21 cellular contexts compared by ENCODE assay signal in the genomic region with DNA sequence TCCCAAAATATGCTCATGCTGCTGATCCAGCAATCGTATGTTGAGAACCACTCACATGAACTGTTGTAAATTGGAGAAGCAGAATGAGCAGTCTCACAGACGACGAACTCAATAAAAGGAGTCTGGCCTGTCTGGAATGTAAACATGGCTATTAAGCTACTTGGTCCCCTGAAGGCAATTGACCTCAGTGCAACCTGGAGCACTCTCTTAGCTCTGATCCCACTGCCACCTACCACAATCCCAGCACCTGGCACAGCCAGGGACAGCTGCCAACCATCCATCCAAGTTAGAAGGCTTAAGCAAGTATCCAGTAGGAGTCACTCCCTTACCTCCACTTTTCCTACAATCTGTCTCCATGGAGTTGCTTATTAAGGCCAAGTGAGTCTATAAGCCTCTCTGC.
DNase-seq lines count a peak whose midpoint lies in the region; FAIRE-seq and TF ChIP-seq lines count a peak whose summit lies in the region.
"Had no signal": no experiment of that assay in that cellular context is flagged by ENCODE, and none has a peak within 500 bp of the region (broad histone marks: within the 10 kb centered on the region; RNA-seq: fewer than 3 reads in every experiment).

No MANE protein-coding gene starts in this region.

- no peaks in the 10 kb centered on the region for H3K4me1 ChIP-seq in PC-9 (replicated peaks; ENCODE audit: insufficient read depth)
- peaks cover 0 to 3% of the 10 kb centered on the region in 2 donors for H3K4me1 ChIP-seq in neuronal stem cell (ENCODE audit: control insufficient read depth in 2 of 2, insufficient read depth in 1 of 2, low read depth in 1 of 2, low read length in 2 of 2)
- H3K4me1 ChIP-seq: esophagus muscularis mucosa, gastroesophageal sphincter had no signal

- POLR2A ChIA-PET in PC-9 (lab: Charles Lee; ENCODE audit: unreplicated experiment), result no interaction called here

- no peak overlapping the region for H3K4ac ChIP-seq in neuronal stem cell (ENCODE audit: low read length)

- H3K23ac ChIP-seq in neuronal stem cell (ENCODE audit: low read depth, low read length, poor library complexity), result no peak overlapping the region

- H3K36me3 ChIP-seq in PC-9 (ENCODE audit: low read depth) (no peaks in the 10 kb centered on the region), neuronal stem cell (replicated peaks in 1 of 2; ENCODE audit: control insufficient read depth in 2 of 2, insufficient read depth in 2 of 2, low read length in 2 of 2) (no peaks in the 10 kb centered on the region)
- H3K36me3 ChIP-seq: brain microvascular endothelial cell, esophagus muscularis mucosa, gastroesophageal sphincter had no signal

- H3K79me1 ChIP-seq in neuronal stem cell (ENCODE audit: low read depth, low read length), result no peaks in the 10 kb centered on the region

- no peak overlapping the region for H2AK5ac ChIP-seq in neuronal stem cell (ENCODE audit: low read depth, low read length)

- TF ChIP-seq POLR2A in H54 (IDR thresholded peaks at IDR 0.05; ENCODE audit: low read depth, low read length), result no peak

- no peak overlapping the region for H2AFZ ChIP-seq in PC-9
- H2AFZ ChIP-seq in neuronal stem cell (ENCODE audit: low read length), result no peak overlapping the region

- H3K27ac ChIP-seq in PC-9, result no peak overlapping the region
- H3K27ac ChIP-seq in neuronal stem cell (replicated peaks; ENCODE audit: low read length), result no peak overlapping the region
- H3K27ac ChIP-seq: brain microvascular endothelial cell, esophagus muscularis mucosa, gastroesophageal sphincter had no signal

- H3K9me3 ChIP-seq in PC-9 (ENCODE audit: insufficient read depth, low read depth) (no peaks in the 10 kb centered on the region), neuronal stem cell (replicated peaks in 1 of 2; ENCODE audit: control insufficient read depth in 2 of 2, insufficient read depth in 1 of 2, low read depth in 1 of 2, low read length in 2 of 2) (no peaks in the 10 kb centered on the region)
- H3K9me3 ChIP-seq: esophagus muscularis mucosa, gastroesophageal sphincter had no signal

- no peak overlapping the region for H3K4me2 ChIP-seq in PC-9
- no peak overlapping the region for H3K4me2 ChIP-seq in neuronal stem cell (ENCODE audit: insufficient read depth, low read length, poor library complexity, severe bottlenecking)

- H4K8ac ChIP-seq in neuronal stem cell (ENCODE audit: low read depth, low read length), result no peak overlapping the region

- no peak overlapping the region for H2BK15ac ChIP-seq in neuronal stem cell (ENCODE audit: low read length)

- no peaks in the 10 kb centered on the region for H3K9me2 ChIP-seq in PC-9 (ENCODE audit: insufficient read depth)

- whole genome bisulfite sequencing in neuronal stem cell (ENCODE audit: extremely low coverage in 2 of 2, insufficient read length in 2 of 2, insufficient replicate concordance in 1 of 2), 2 donors, result no CpG with 5 or more reads among the region's 3 CpGs

- no peak overlapping the region for H3K18ac ChIP-seq in neuronal stem cell (ENCODE audit: low read length)

- no peaks in the 10 kb centered on the region for H4K20me1 ChIP-seq in PC-9 (ENCODE audit: insufficient read depth)

- FAIRE-seq in H54 (lab: Jason Lieb, UNC), result no peak

- no peak overlapping the region for H3K9ac ChIP-seq in neuronal stem cell (ENCODE audit: low read depth, low read length, poor library complexity)

- no peaks in the 10 kb centered on the region for H3F3A ChIP-seq in PC-9 (ENCODE audit: insufficient read depth, low read depth)

- H4K91ac ChIP-seq in neuronal stem cell (ENCODE audit: low read depth, low read length, poor library complexity), result no peak overlapping the region

- intact Hi-C loops in PC-9 (cut with micrococcal nuclease; ENCODE audit: unreplicated experiment), result no loop called here

- CTCF ChIA-PET in PC-9 (lab: Charles Lee), result no interaction called here

- DNase-seq in DMS79 treated with DMSO at 0.1 percent for 48 hours (lab: John Stamatoyannopoulos, UW) (peak; percentile 94), NCI-H1417 (lab: John Stamatoyannopoulos, UW) (peak in 2 of 3 experiments; percentile 57 to 89), PC-9 (peak; percentile 3 to 35), neuronal stem cell (ENCODE audit: low spot score) (peak; percentile 12), H54 (ENCODE audit: insufficient read length, low spot score) (no peak), HPDE6-E6E7 (ENCODE audit: extremely low spot score) (no peak), NCI-H446 treated with DMSO at 0.1 percent for 48 hours (lab: John Stamatoyannopoulos, UW) (no peak)
- DNase-seq: activated CD4-positive, alpha-beta T cell treated with anti-CD3 and anti-CD28 coated beads, Interleukin-2, amount 50 U/mL, for 1 hour; activated naive CD8-positive, alpha-beta T cell treated with anti-CD3 and anti-CD28 coated beads, Interleukin-2, amount 50 U/mL, for 24 hours; brain microvascular endothelial cell; CD8-positive, alpha-beta T cell; effector memory CD8-positive, alpha-beta T cell; kidney glomerular epithelial cell; NCI-H187; NCI-H345; posterior cingulate gyrus; stimulated activated CD4-positive, alpha-beta T cell treated with anti-CD3 and anti-CD28 coated beads, Interleukin-1b, Interleukin-23, amount 100 ng/mL, for 48 hours; stimulated activated naive B cell treated with anti-CD40 and anti-IgM and Interleukin-4, amounts not matched to agents 10 μg/mL and 1 μg/mL and 100 μg/mL, for 72 hours; T-helper 1 cell had no signal

- H3K27me3 ChIP-seq in PC-9 (ENCODE audit: insufficient read depth, low read depth) (no peaks in the 10 kb centered on the region), neuronal stem cell (ENCODE audit: control insufficient read depth in 3 of 3, insufficient read depth in 3 of 3, low read depth in 1 of 3, low read length in 3 of 3) (no peaks in the 10 kb centered on the region)
- H3K27me3 ChIP-seq: brain microvascular endothelial cell, esophagus muscularis mucosa, gastroesophageal sphincter had no signal

- no peak overlapping the region for H3K14ac ChIP-seq in neuronal stem cell (ENCODE audit: low read length)

- H2BK5ac ChIP-seq in neuronal stem cell (ENCODE audit: low read length), result no peak overlapping the region

- H2BK12ac ChIP-seq in neuronal stem cell (ENCODE audit: low read length), result no peak overlapping the region

- no peaks in the 10 kb centered on the region for H3K79me2 ChIP-seq in PC-9 (ENCODE audit: low read depth)

- no TSS peak for BruUV-seq in PC-9 (replicated peaks; lab: Mats Ljungman, UMichigan)

- no peak overlapping the region for H3K4me3 ChIP-seq in PC-9
- H3K4me3 ChIP-seq in neuronal stem cell (ENCODE audit: low read length in 2 of 2), result no peak overlapping the region
- H3K4me3 ChIP-seq: esophagus muscularis mucosa, gastroesophageal sphincter had no signal

- H2BK120ac ChIP-seq in neuronal stem cell (ENCODE audit: low read depth, low read length), result no peak overlapping the region

- no peak for TF ChIP-seq CTCF in PC-9 (conservative IDR thresholded peaks at IDR 0.05)

Comparison
In these comparisons a context has a peak if more than half of its experiments do, and no peak if none do; other contexts are left out.
1. DNase-seq: peak in DMS79 treated with DMSO at 0.1 percent for 48 hours (single experiment), NCI-H1417 (2 of 3), PC-9 (2 of 2) and neuronal stem cell (single experiment); none in H54 (single experiment), HPDE6-E6E7 (single experiment) and NCI-H446 treated with DMSO at 0.1 percent for 48 hours (single experiment).